In genomic region chr4:84502333-84502954, GRCh38 we compare ENCODE assay signal across 19 cellular contexts. TPM values are rescaled to one million over a fixed set of nuclear protein-coding genes. Genes with fewer than 3 reads are reported as not detected.
DNase-seq lines count a peak whose midpoint lies in the region; ATAC-seq, FAIRE-seq and TF ChIP-seq lines count a peak whose summit lies in the region.
"Had no signal": no experiment of that assay in that cellular context is flagged by ENCODE, and none has a peak within 500 bp of the region (broad histone marks: within the 10 kb centered on the region; RNA-seq: fewer than 3 reads in every experiment).

No MANE protein-coding gene starts in this region.

- no peak overlapping the region for H3K27ac ChIP-seq in GM12878 (ENCODE audit: control insufficient read depth, insufficient read depth)
- H3K27ac ChIP-seq: BLaER1 treated with 17β-estradiol and CSF1 and Interleukin-3, amounts not matched to agents 10 nM and 100 nM; Peyer's patch had no signal

- no peak for TF ChIP-seq POLR2A in GM12878 (IDR thresholded peaks at IDR 0.05; ENCODE audit: low read depth, low read length)

- intact Hi-C loops in activated CD4-positive, alpha-beta T cell treated with anti-CD3 and anti-CD28 coated beads, Interleukin-2, amount 10 ng/mL, durations not matched to agents 24 days and 14 days (cut with micrococcal nuclease) = no loop called here
- intact Hi-C loops in activated CD4-positive, alpha-beta T cell treated with anti-CD3 and anti-CD28 coated beads for 36 hours (cut with DNase I, micrococcal nuclease) = loop anchor here in 1 of 2 experiments (10.0 kb wide), 2 partner anchors 728 to 998 kb away; no protein-coding TSS in a partner anchor
- intact Hi-C loops in GM12878 (cut with micrococcal nuclease; ENCODE audit: unreplicated experiment) = no loop called here

- no peak overlapping the region for H3K9ac ChIP-seq in GM12878 (ENCODE audit: control insufficient read depth, insufficient read depth, low read length)
- H3K9ac ChIP-seq: BLaER1 treated with 17β-estradiol and CSF1 and Interleukin-3, amounts not matched to agents 10 nM and 100 nM had no signal

- no peaks in the 10 kb centered on the region for H3K79me2 ChIP-seq in GM12878 (ENCODE audit: control insufficient read depth, insufficient read depth, low read length)

- H3K4me3 ChIP-seq in GM12878 = no peak overlapping the region
- H3K4me3 ChIP-seq: BLaER1 treated with 17β-estradiol and CSF1 and Interleukin-3, amounts not matched to agents 10 nM and 100 nM; Peyer's patch had no signal

- CTCF ChIA-PET in activated CD4-positive, alpha-beta T cell treated with anti-CD3 and anti-CD28 coated beads for 36 hours (lab: Charles Lee) = no interaction called here
- CTCF ChIA-PET in GM12878 (lab: Yijun Ruan, JAX) = interaction anchor here (2.2 kb wide), 1 partner anchor 858 kb away, joined by 8 read pairs; no protein-coding TSS in a partner anchor

- no peaks in the 10 kb centered on the region for H4K20me1 ChIP-seq in GM12878 (ENCODE audit: control insufficient read depth, insufficient read depth)
- H4K20me1 ChIP-seq: BLaER1 treated with 17β-estradiol and CSF1 and Interleukin-3, amounts not matched to agents 10 nM and 100 nM had no signal

- FAIRE-seq in GM12878 (lab: Jason Lieb, UNC) = no peak
- FAIRE-seq: GM19239, HTR-8/SVneo had no signal

- TF ChIP-seq RAD21 in GM12878 (IDR thresholded peaks at IDR 0.05; ENCODE audit: insufficient read depth, low read depth, low read length) = no peak

- no peak overlapping the region for H3K4me2 ChIP-seq in GM12878 (ENCODE audit: control insufficient read depth, insufficient read depth)
- H3K4me2 ChIP-seq: BLaER1 treated with 17β-estradiol and CSF1 and Interleukin-3, amounts not matched to agents 10 nM and 100 nM had no signal

- TF ChIP-seq CTCF in GM12878 (IDR thresholded peaks at IDR 0.05 in 2 of 3, conservative IDR thresholded peaks at IDR 0.05 in 1 of 3; ENCODE audit: control insufficient read depth in 2 of 3, extremely low read depth in 1 of 3, insufficient read depth in 1 of 3, low read depth in 3 of 3, low read length in 3 of 3) (no peak), glutamatergic neuron (IDR thresholded peaks at IDR 0.05; ENCODE audit: partially characterized antibody, unreplicated experiment) (no peak), progenitor cell of endocrine pancreas (IDR thresholded peaks at IDR 0.05; ENCODE audit: unreplicated experiment) (no peak)

- no peaks in the 10 kb centered on the region for H3K36me3 ChIP-seq in GM12878 (ENCODE audit: control insufficient read depth in 2 of 2, insufficient read depth in 2 of 2, low read length in 1 of 2)
- H3K36me3 ChIP-seq: BLaER1 treated with 17β-estradiol and CSF1 and Interleukin-3, amounts not matched to agents 10 nM and 100 nM; Peyer's patch had no signal

- peaks cover 7% of the 10 kb centered on the region for H3K9me3 Mint-ChIP-seq in activated CD4-positive, alpha-beta T cell treated with anti-CD3 and anti-CD28 coated beads, Interleukin-2, amount 10 ng/mL, durations not matched to agents 24 days and 14 days
- H3K9me3 Mint-ChIP-seq in activated CD4-positive, alpha-beta T cell treated with anti-CD3 and anti-CD28 coated beads for 36 hours (ENCODE audit: low read depth) = no peaks in the 10 kb centered on the region
- H3K9me3 Mint-ChIP-seq in glutamatergic neuron (ENCODE audit: unreplicated experiment) = peaks cover 6% of the 10 kb centered on the region
- H3K9me3 Mint-ChIP-seq in progenitor cell of endocrine pancreas (ENCODE audit: low read depth) = no peaks in the 10 kb centered on the region

- DNase-seq in activated CD4-positive, alpha-beta T cell treated with anti-CD3 and anti-CD28 coated beads, Interleukin-2, amount 10 ng/mL, durations not matched to agents 24 days and 14 days = no peak
- no peak for DNase-seq in activated CD4-positive, alpha-beta T cell treated with anti-CD3 and anti-CD28 coated beads for 36 hours
- DNase-seq in GM12878 (ENCODE audit: low read depth, low spot score) = no peak
- DNase-seq in glutamatergic neuron = no peak
- no peak for DNase-seq in progenitor cell of endocrine pancreas (ENCODE audit: low spot score, unreplicated experiment)
- no peak for DNase-seq in NCI-H748 (lab: John Stamatoyannopoulos, UW; ENCODE audit: unreplicated experiment)
- DNase-seq: DMS 273 treated with DMSO at 0.1 percent for 48 hours, EL, KBM-7, NCI-H1105, NCI-H1694 treated with DMSO at 0.1 percent for 48 hours, NCI-H446, Peyer's patch, SHP77 had no signal

- H3K27me3 ChIP-seq in GM12878 (replicated peaks in 1 of 2; ENCODE audit: control insufficient read depth in 2 of 2, insufficient read depth in 2 of 2, low read length in 1 of 2) = peaks cover 7 to 20% of the 10 kb centered on the region in 2 experiments

- H3K4me1 Mint-ChIP-seq in activated CD4-positive, alpha-beta T cell treated with anti-CD3 and anti-CD28 coated beads, Interleukin-2, amount 10 ng/mL, durations not matched to agents 24 days and 14 days = peaks cover 9% of the 10 kb centered on the region
- H3K4me1 Mint-ChIP-seq in activated CD4-positive, alpha-beta T cell treated with anti-CD3 and anti-CD28 coated beads for 36 hours = peaks cover 12% of the 10 kb centered on the region
- H3K4me1 Mint-ChIP-seq in glutamatergic neuron (ENCODE audit: low read depth, unreplicated experiment) (peaks cover 9% of the 10 kb centered on the region), progenitor cell of endocrine pancreas (ENCODE audit: low read depth) (peaks cover 18% of the 10 kb centered on the region)

- H3K36me3 Mint-ChIP-seq in activated CD4-positive, alpha-beta T cell treated with anti-CD3 and anti-CD28 coated beads, Interleukin-2, amount 10 ng/mL, durations not matched to agents 24 days and 14 days (ENCODE audit: low read depth) = peaks cover 7% of the 10 kb centered on the region
- H3K36me3 Mint-ChIP-seq in activated CD4-positive, alpha-beta T cell treated with anti-CD3 and anti-CD28 coated beads for 36 hours (ENCODE audit: low read depth) = peaks cover 2% of the 10 kb centered on the region
- no peaks in the 10 kb centered on the region for H3K36me3 Mint-ChIP-seq in glutamatergic neuron (ENCODE audit: unreplicated experiment)
- H3K36me3 Mint-ChIP-seq in progenitor cell of endocrine pancreas (ENCODE audit: insufficient read depth) = peaks cover 2% of the 10 kb centered on the region

- no peak overlapping the region for H2AFZ ChIP-seq in GM12878 (ENCODE audit: control insufficient read depth, low read depth, low read length)

- H3K9me3 ChIP-seq in GM12878 (replicated peaks; ENCODE audit: control insufficient read depth, insufficient read depth, low read length) = no peaks in the 10 kb centered on the region; the same call in 2 of the 3 replicates

- BruUV-seq in GM12878 (replicated peaks; lab: Mats Ljungman, UMichigan) = no TSS peak

- in situ Hi-C loops in GM12878 (cut with MboI) = no loop called here

- H3K27ac Mint-ChIP-seq in activated CD4-positive, alpha-beta T cell treated with anti-CD3 and anti-CD28 coated beads, Interleukin-2, amount 10 ng/mL, durations not matched to agents 24 days and 14 days = peak overlapping the region; percentile 29
- no peak overlapping the region for H3K27ac Mint-ChIP-seq in activated CD4-positive, alpha-beta T cell treated with anti-CD3 and anti-CD28 coated beads for 36 hours
- H3K27ac Mint-ChIP-seq in glutamatergic neuron (ENCODE audit: unreplicated experiment) (no peak overlapping the region), progenitor cell of endocrine pancreas (peak overlapping the region; percentile 71)

- no peaks in the 10 kb centered on the region for H3K4me1 ChIP-seq in GM12878 (ENCODE audit: control insufficient read depth, insufficient read depth, low read length)
- H3K4me1 ChIP-seq: BLaER1 treated with 17β-estradiol and CSF1 and Interleukin-3, amounts not matched to agents 10 nM and 100 nM had no signal

- SMC1A ChIA-PET in GM12878 (lab: Charles Lee; ENCODE audit: uncharacterized antibody, unreplicated experiment) = no interaction called here

- 36% methylated on average over 14 of the region's 14 CpGs for whole genome bisulfite sequencing in GM12878 (ENCODE audit: insufficient coverage, insufficient replicate concordance, low lambda C conversion rate, missing lambda C conversion rate)

- POLR2A ChIA-PET in activated CD4-positive, alpha-beta T cell treated with anti-CD3 and anti-CD28 coated beads for 36 hours (lab: Charles Lee) = no interaction called here
- POLR2A ChIA-PET in GM12878 (lab: Charles Lee) = no interaction called here

- H3K27me3 Mint-ChIP-seq in activated CD4-positive, alpha-beta T cell treated with anti-CD3 and anti-CD28 coated beads, Interleukin-2, amount 10 ng/mL, durations not matched to agents 24 days and 14 days = peaks cover 67% of the 10 kb centered on the region
- peaks cover 70% of the 10 kb centered on the region for H3K27me3 Mint-ChIP-seq in activated CD4-positive, alpha-beta T cell treated with anti-CD3 and anti-CD28 coated beads for 36 hours
- peaks cover 35% of the 10 kb centered on the region for H3K27me3 Mint-ChIP-seq in glutamatergic neuron (ENCODE audit: unreplicated experiment)
- H3K27me3 Mint-ChIP-seq in progenitor cell of endocrine pancreas = peaks cover 68% of the 10 kb centered on the region

- ATAC-seq in activated CD4-positive, alpha-beta T cell treated with anti-CD3 and anti-CD28 coated beads for 36 hours = no peak
- ATAC-seq in GM12878 = no peak
- ATAC-seq in HG03432 (IDR thresholded peaks at IDR 0.05; ENCODE audit: unreplicated experiment) = no peak
- no peak for ATAC-seq in HG03442 (IDR thresholded peaks at IDR 0.05; ENCODE audit: unreplicated experiment)

- no peak for TF ChIP-seq EP300 in GM12878 (IDR thresholded peaks at IDR 0.05; ENCODE audit: borderline replicate concordance in 1 of 2, control insufficient read depth in 1 of 2, low read depth in 2 of 2, low read length in 2 of 2)

- RAD21 ChIA-PET in GM12878 (lab: Charles Lee; ENCODE audit: unreplicated experiment) = no interaction called here

- H3K4me3 Mint-ChIP-seq in activated CD4-positive, alpha-beta T cell treated with anti-CD3 and anti-CD28 coated beads, Interleukin-2, amount 10 ng/mL, durations not matched to agents 24 days and 14 days = no peak overlapping the region
- no peak overlapping the region for H3K4me3 Mint-ChIP-seq in activated CD4-positive, alpha-beta T cell treated with anti-CD3 and anti-CD28 coated beads for 36 hours
- H3K4me3 Mint-ChIP-seq in glutamatergic neuron (ENCODE audit: unreplicated experiment) (peak overlapping the region; percentile 35), progenitor cell of endocrine pancreas (ENCODE audit: low read depth) (peak overlapping the region; percentile 52)

RNA-seq across cellular contexts. Expression of gene NKX6-1, which starts 3.4 kb away (rescaled TPM):
- not detected in 2 replicates for total RNA-seq in activated CD4-positive, alpha-beta T cell treated with anti-CD3 and anti-CD28 coated beads, Interleukin-2, amount 10 ng/mL, durations not matched to agents 24 days and 14 days
- total RNA-seq in activated CD4-positive, alpha-beta T cell treated with anti-CD3 and anti-CD28 coated beads for 36 hours = not detected
- not detected in 2 replicates for total RNA-seq in GM12878 (2013; cell fraction: nucleolus; rRNA removed)
- not detected in 2 replicates for total RNA-seq in GM12878 (2014; rRNA removed)
- not detected in 2 replicates for total RNA-seq in GM12878 (2014; rRNA removed; fragmentation: Illumina TruSeq; extraction: Trizol)
- not detected in 2 replicates for total RNA-seq in GM12878 (2021)
- not detected for polyA plus RNA-seq in GM12878 (2011; ENCODE audit: low read depth)
- not detected in 2 replicates for polyA plus RNA-seq in GM12878 (2011; rRNA removed)
- not detected in 2 replicates for polyA plus RNA-seq in GM12878 (2011; cell fraction: cytosol; rRNA removed)
- polyA plus RNA-seq in GM12878 (2011; cell fraction: nucleus; rRNA removed) = not detected in 2 replicates
- polyA plus RNA-seq in GM12878 (2012) = not detected in 2 replicates
- not detected in 2 replicates for polyA plus RNA-seq in GM12878 (2014; fragmentation: Illumina TruSeq; extraction: Trizol)
- not detected for polyA plus RNA-seq in GM12878 (2014; fragmentation: Nextera tagmentation; extraction: Ambion mirVana)
- not detected in 2 replicates for polyA plus RNA-seq in GM12878 (2014; rRNA removed)
- not detected for polyA plus RNA-seq in GM12878 (2016; fragmentation: Nextera tagmentation; extraction: Ambion mirVana)
- not detected in 2 replicates for polyA minus RNA-seq in GM12878 (2011; rRNA and poly(A)+ RNA removed)
- polyA minus RNA-seq in GM12878 (2011; cell fraction: cytosol; rRNA and poly(A)+ RNA removed) = not detected in 2 replicates
- not detected in 2 replicates for polyA minus RNA-seq in GM12878 (2011; cell fraction: nucleus; rRNA and poly(A)+ RNA removed)
- 25.6 TPM for total RNA-seq in glutamatergic neuron (ENCODE audit: unreplicated experiment)
- total RNA-seq in progenitor cell of endocrine pancreas = 89.6 and 107 TPM in 2 replicates
- total RNA-seq: Peyer's patch had no signal

Comparison
In these comparisons a context has a peak if more than half of its experiments do, and no peak if none do; other contexts are left out.
1. H3K27ac Mint-ChIP-seq: peak in activated CD4-positive, alpha-beta T cell treated with anti-CD3 and anti-CD28 coated beads, Interleukin-2, amount 10 ng/mL, durations not matched to agents 24 days and 14 days (single experiment) and progenitor cell of endocrine pancreas (single experiment); none in activated CD4-positive, alpha-beta T cell treated with anti-CD3 and anti-CD28 coated beads for 36 hours (single experiment) and glutamatergic neuron (single experiment).
2. H3K4me3 Mint-ChIP-seq: peak in glutamatergic neuron (single experiment) and progenitor cell of endocrine pancreas (single experiment); none in activated CD4-positive, alpha-beta T cell treated with anti-CD3 and anti-CD28 coated beads, Interleukin-2, amount 10 ng/mL, durations not matched to agents 24 days and 14 days (single experiment) and activated CD4-positive, alpha-beta T cell treated with anti-CD3 and anti-CD28 coated beads for 36 hours (single experiment).
3. RNA of gene NKX6-1, which starts 3.4 kb away (total RNA-seq): 89.6 to 107 TPM in progenitor cell of endocrine pancreas and 25.6 TPM in glutamatergic neuron (single experiment); not detected in activated CD4-positive, alpha-beta T cell treated with anti-CD3 and anti-CD28 coated beads, Interleukin-2, amount 10 ng/mL, durations not matched to agents 24 days and 14 days, not detected in activated CD4-positive, alpha-beta T cell treated with anti-CD3 and anti-CD28 coated beads for 36 hours and not detected in GM12878; every median in the first group is over 10 times any median in the second.